Comparison of ENCODE assay signal across 31 cellular contexts in the genomic region with DNA sequence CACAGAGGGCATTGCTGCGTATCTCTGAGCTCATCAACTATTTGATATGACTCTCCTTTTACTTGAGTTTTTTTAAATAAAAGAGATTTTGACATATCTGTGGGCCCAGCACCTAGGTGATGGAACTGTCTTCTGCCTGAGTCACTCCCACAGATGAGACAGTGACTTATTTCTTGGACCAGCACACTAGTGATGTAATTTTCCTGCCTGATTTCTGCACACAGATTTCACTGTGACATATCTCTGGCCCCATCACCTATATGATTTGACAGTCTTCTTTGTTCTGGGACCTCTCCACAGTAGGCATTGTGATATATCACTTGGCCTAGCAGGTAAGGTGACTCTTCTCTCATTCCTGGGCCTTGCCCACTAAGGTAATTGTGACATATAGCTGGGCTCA.
DNase-seq lines count a peak whose midpoint lies in the region; ATAC-seq and TF ChIP-seq lines count a peak whose summit lies in the region.
"Had no signal": no experiment of that assay in that cellular context is flagged by ENCODE, and none has a peak within 500 bp of the region (broad histone marks: within the 10 kb centered on the region; RNA-seq: fewer than 3 reads in every experiment).

No MANE protein-coding gene starts in this region.

- no CpG with 5 or more reads among the region's 1 CpG for WGBS in trophoblast cell (ENCODE audit: extremely low coverage, insufficient coverage, insufficient read length)
- WGBS in upper lobe of left lung, 2 donors = 75 to 83% methylated on average over 1 of the region's 1 CpG

- no peak overlapping the region for H2AFZ ChIP-seq in trophoblast cell (ENCODE audit: insufficient read depth, low read length, poor library complexity)

- H3K4me3 ChIP-seq in trophoblast cell (ENCODE audit: low read depth, low read length) (no peak overlapping the region), upper lobe of left lung (no peak overlapping the region)
- H3K4me3 ChIP-seq: A549; BLaER1; BLaER1 treated with 17β-estradiol and CSF1 and Interleukin-3, amounts not matched to agents 10 nM and 100 nM had no signal

- no peak overlapping the region for H4K8ac ChIP-seq in trophoblast cell (ENCODE audit: low read depth, low read length)

- H2BK12ac ChIP-seq in trophoblast cell (ENCODE audit: low read length) = no peak overlapping the region

- H3K4me3 Mint-ChIP-seq in stimulated activated effector memory CD8-positive, alpha-beta T cell treated with anti-CD3 and anti-CD28 coated beads, Interleukin-12 subunit alpha, Interleukin-12 subunit beta, amount 100 ng/mL, for 72 hours = no peak overlapping the region
- H3K4me3 Mint-ChIP-seq: B cell; CD14-positive monocyte; CD4-positive, alpha-beta memory T cell; CD4-positive, alpha-beta T cell; CD4-positive, CD25-positive, alpha-beta regulatory T cell; CD8-positive, alpha-beta memory T cell; CD8-positive, alpha-beta T cell had no signal

- H3K9me3 ChIP-seq in trophoblast cell (ENCODE audit: insufficient read depth, low read depth, low read length) (peaks cover 20% of the 10 kb centered on the region), upper lobe of left lung (peaks cover 0 to 13% (median 0%) of the 10 kb centered on the region in 4 donors)
- H3K9me3 ChIP-seq: Caco-2 had no signal

- H3K4me1 ChIP-seq in trophoblast cell (ENCODE audit: control insufficient read depth in 1 of 2, insufficient read depth in 2 of 2, low read length in 2 of 2) (no peaks in the 10 kb centered on the region), upper lobe of left lung (no peaks in the 10 kb centered on the region)
- H3K4me1 ChIP-seq: A549; BE2C; BLaER1; BLaER1 treated with 17β-estradiol and CSF1 and Interleukin-3, amounts not matched to agents 10 nM and 100 nM; Caco-2 had no signal

- no peak overlapping the region for H3K9ac ChIP-seq in trophoblast cell (ENCODE audit: low read length)
- H3K9ac ChIP-seq: BLaER1; BLaER1 treated with 17β-estradiol and CSF1 and Interleukin-3, amounts not matched to agents 10 nM and 100 nM had no signal

- no peaks in the 10 kb centered on the region for H3K36me3 Mint-ChIP-seq in stimulated activated effector memory CD8-positive, alpha-beta T cell treated with anti-CD3 and anti-CD28 coated beads, Interleukin-12 subunit alpha, Interleukin-12 subunit beta, amount 100 ng/mL, for 72 hours
- H3K36me3 Mint-ChIP-seq: CD14-positive monocyte; CD4-positive, alpha-beta memory T cell; CD4-positive, CD25-positive, alpha-beta regulatory T cell; CD8-positive, alpha-beta memory T cell; CD8-positive, alpha-beta T cell had no signal

- peaks cover 5% of the 10 kb centered on the region for H3K9me3 Mint-ChIP-seq in stimulated activated effector memory CD8-positive, alpha-beta T cell treated with anti-CD3 and anti-CD28 coated beads, Interleukin-12 subunit alpha, Interleukin-12 subunit beta, amount 100 ng/mL, for 72 hours
- H3K9me3 Mint-ChIP-seq: CD8-positive, alpha-beta T cell had no signal

- peak; percentile 13 for ATAC-seq in stimulated activated effector memory CD8-positive, alpha-beta T cell treated with anti-CD3 and anti-CD28 coated beads, Interleukin-12 subunit alpha, Interleukin-12 subunit beta, amount 100 ng/mL, for 72 hours
- no peak for ATAC-seq in upper lobe of left lung (ENCODE audit: low FRiP score in 2 of 2)
- ATAC-seq: A549; CD8-positive, alpha-beta T cell had no signal

- H2AK5ac ChIP-seq in trophoblast cell (ENCODE audit: low read length) = no peak overlapping the region

- no peak overlapping the region for H3K27ac ChIP-seq in trophoblast cell (ENCODE audit: low read depth, low read length)
- H3K27ac ChIP-seq in upper lobe of left lung = no peak overlapping the region
- H3K27ac ChIP-seq: 22Rv1; A549; BLaER1; BLaER1 treated with 17β-estradiol and CSF1 and Interleukin-3, amounts not matched to agents 10 nM and 100 nM; C4-2B had no signal

- H3K79me1 ChIP-seq in trophoblast cell (ENCODE audit: low read length) = no peaks in the 10 kb centered on the region

- H3K23ac ChIP-seq in trophoblast cell (ENCODE audit: low read length) = no peak overlapping the region

- H3K4ac ChIP-seq in trophoblast cell (ENCODE audit: low read depth, low read length) = no peak overlapping the region

- no peak overlapping the region for H3K4me2 ChIP-seq in trophoblast cell (ENCODE audit: low read length)
- H3K4me2 ChIP-seq: A549; BLaER1; BLaER1 treated with 17β-estradiol and CSF1 and Interleukin-3, amounts not matched to agents 10 nM and 100 nM had no signal

- DNase-seq in trophoblast cell (peak; percentile 65 to 90), amniotic stem cell (lab: John Stamatoyannopoulos, UW) (no peak), upper lobe of left lung (no peak)
- no peak for DNase-seq in stimulated activated effector memory CD8-positive, alpha-beta T cell treated with anti-CD3 and anti-CD28 coated beads, Interleukin-12 subunit alpha, Interleukin-12 subunit beta, amount 100 ng/mL, for 72 hours (ENCODE audit: low spot score in 2 of 2)
- DNase-seq: 8988T; ACHN; AML-193; BE2C; C1 segment of cervical spinal cord; Caco-2; Calu3; CD4-positive, alpha-beta memory T cell; CD4-positive, alpha-beta T cell; CD4-positive, CD25-positive, alpha-beta regulatory T cell; CD8-positive, alpha-beta memory T cell; CD8-positive, alpha-beta T cell; COR-L47; DMS 273 treated with DMSO at 0.1 percent for 48 hours; DMS153; DMS53; DMS79; DMS79 treated with DMSO at 0.1 percent for 48 hours; DND-41; EL had no signal

- H3K79me2 ChIP-seq in trophoblast cell (ENCODE audit: control insufficient read depth, insufficient read depth, low read length, poor library complexity) = no peaks in the 10 kb centered on the region

- no peaks in the 10 kb centered on the region for H3K36me3 ChIP-seq in trophoblast cell (ENCODE audit: control insufficient read depth in 1 of 2, insufficient read depth in 2 of 2, low read length in 2 of 2)
- H3K36me3 ChIP-seq in upper lobe of left lung = no peaks in the 10 kb centered on the region
- H3K36me3 ChIP-seq: BE2C; BLaER1; BLaER1 treated with 17β-estradiol and CSF1 and Interleukin-3, amounts not matched to agents 10 nM and 100 nM had no signal

- no peak for TF ChIP-seq CTCF in upper lobe of left lung (IDR thresholded peaks at IDR 0.05)

- TF ChIP-seq POLR2A in upper lobe of left lung (IDR thresholded peaks at IDR 0.05) = no peak

- H3K4me1 Mint-ChIP-seq in stimulated activated effector memory CD8-positive, alpha-beta T cell treated with anti-CD3 and anti-CD28 coated beads, Interleukin-12 subunit alpha, Interleukin-12 subunit beta, amount 100 ng/mL, for 72 hours = no peaks in the 10 kb centered on the region
- H3K4me1 Mint-ChIP-seq: B cell; CD14-positive monocyte; CD4-positive, alpha-beta memory T cell; CD4-positive, CD25-positive, alpha-beta regulatory T cell; CD8-positive, alpha-beta memory T cell had no signal

- no peak overlapping the region for H3K14ac ChIP-seq in trophoblast cell (ENCODE audit: low read length)

- no peak for TF ChIP-seq EP300 in upper lobe of left lung (IDR thresholded peaks at IDR 0.05)

- no peak overlapping the region for H2BK120ac ChIP-seq in trophoblast cell (ENCODE audit: insufficient read depth, low read length, poor library complexity)

- H3K27me3 ChIP-seq in trophoblast cell (ENCODE audit: insufficient read depth, low read length) (no peaks in the 10 kb centered on the region), upper lobe of left lung (no peaks in the 10 kb centered on the region)
- H3K27me3 ChIP-seq: BE2C; BLaER1; BLaER1 treated with 17β-estradiol and CSF1 and Interleukin-3, amounts not matched to agents 10 nM and 100 nM had no signal

- no peak overlapping the region for H2BK5ac ChIP-seq in trophoblast cell (ENCODE audit: low read depth, low read length, poor library complexity)

- H3K18ac ChIP-seq in trophoblast cell (ENCODE audit: low read length) = no peak overlapping the region

- no peak overlapping the region for H3K27ac Mint-ChIP-seq in stimulated activated effector memory CD8-positive, alpha-beta T cell treated with anti-CD3 and anti-CD28 coated beads, Interleukin-12 subunit alpha, Interleukin-12 subunit beta, amount 100 ng/mL, for 72 hours
- H3K27ac Mint-ChIP-seq: B cell; CD14-positive monocyte; CD4-positive, alpha-beta memory T cell; CD4-positive, alpha-beta T cell; CD4-positive, CD25-positive, alpha-beta regulatory T cell; CD8-positive, alpha-beta memory T cell; CD8-positive, alpha-beta T cell had no signal

- H4K12ac ChIP-seq in trophoblast cell (ENCODE audit: low read depth, low read length) = no peak overlapping the region

- no peak overlapping the region for H4K91ac ChIP-seq in trophoblast cell (ENCODE audit: low read depth, low read length)

Comparison
In these comparisons a context has a peak if more than half of its experiments do, and no peak if none do; other contexts are left out.
1. DNase-seq: peak in trophoblast cell (2 of 2); none in stimulated activated effector memory CD8-positive, alpha-beta T cell treated with anti-CD3 and anti-CD28 coated beads, Interleukin-12 subunit alpha, Interleukin-12 subunit beta, amount 100 ng/mL, for 72 hours (0 of 2), amniotic stem cell (single experiment) and upper lobe of left lung (0 of 2).